Comparison of ENCODE assay signal across 9 cellular contexts in the genomic region with DNA sequence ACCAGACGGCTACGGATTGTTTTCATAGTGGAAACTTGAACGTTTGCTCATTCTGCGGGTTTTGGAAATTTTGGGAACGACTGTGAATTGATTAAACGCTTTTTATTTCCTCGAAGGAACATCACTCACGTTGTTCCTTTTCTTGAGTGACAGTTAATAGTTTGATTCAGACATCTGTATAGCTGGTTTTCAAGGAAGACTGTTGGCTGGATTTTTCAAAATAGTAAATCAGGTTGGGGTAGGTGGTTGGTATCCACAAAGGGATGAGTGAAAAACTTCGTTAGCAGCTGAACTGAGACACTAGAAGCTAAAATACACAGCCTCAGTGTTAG. TPM values are rescaled to one million over a fixed set of nuclear protein-coding genes. Genes with fewer than 3 reads are reported as not detected.
DNase-seq lines count a peak whose midpoint lies in the region; ATAC-seq and TF ChIP-seq lines count a peak whose summit lies in the region.
"Had no signal": no experiment of that assay in that cellular context is flagged by ENCODE, and none has a peak within 500 bp of the region (broad histone marks: within the 10 kb centered on the region; RNA-seq: fewer than 3 reads in every experiment).

No MANE protein-coding gene starts in this region.

- H3K9ac ChIP-seq in mesenchymal stem cell (ENCODE audit: low read length): peak overlapping the region; percentile 93

- in situ Hi-C loops in brain microvascular endothelial cell (cut with HindIII; ENCODE audit: low pct_ligation_motif_present, low sequenced_read_pairs): no loop called here

- H4K91ac ChIP-seq in mesenchymal stem cell (ENCODE audit: low read length): no peak overlapping the region

- no peak overlapping the region for H4K8ac ChIP-seq in mesenchymal stem cell (ENCODE audit: low read length)

- no peak overlapping the region for H3K23ac ChIP-seq in mesenchymal stem cell (ENCODE audit: low read length in 2 of 2)

- peaks cover 2% of the 10 kb centered on the region for H3K79me1 ChIP-seq in mesenchymal stem cell (replicated peaks; ENCODE audit: low read length, poor library complexity, severe bottlenecking)

- H3K4me1 ChIP-seq in mesenchymal stem cell (ENCODE audit: control insufficient read depth, insufficient read depth, low read depth, low read length) (peaks cover 10% of the 10 kb centered on the region), upper lobe of right lung (peaks cover 52% of the 10 kb centered on the region)

- H3K4me3 ChIP-seq in brain microvascular endothelial cell (ENCODE audit: low read depth, low read length): peak overlapping the region; percentile 67
- H3K4me3 ChIP-seq in mesenchymal stem cell (ENCODE audit: insufficient read depth in 1 of 2, low read depth in 1 of 2, low read length in 2 of 2): peak overlapping the region; percentile 89 to 96
- peak overlapping the region; percentile 87 for H3K4me3 ChIP-seq in upper lobe of right lung

- H2BK120ac ChIP-seq in mesenchymal stem cell (ENCODE audit: low read depth, low read length): peak overlapping the region; percentile 95

- H3K36me3 Mint-ChIP-seq in activated naive CD4-positive, alpha-beta T cell treated with anti-CD3 and anti-CD28 coated beads, Interleukin-2, amount 50 U/mL, for 24 hours: no peaks in the 10 kb centered on the region

- H3K18ac ChIP-seq in mesenchymal stem cell (ENCODE audit: low read depth in 1 of 2, low read length in 2 of 2): peak overlapping the region; percentile 85 to 98

- H2AFZ ChIP-seq in mesenchymal stem cell (ENCODE audit: low read depth, low read length): no peak overlapping the region

- 7% methylated on average over 9 of the region's 9 CpGs for WGBS in mesenchymal stem cell

- no peak overlapping the region for H2BK12ac ChIP-seq in mesenchymal stem cell (ENCODE audit: low read length in 2 of 2)

- DNase-seq in activated naive CD4-positive, alpha-beta T cell treated with anti-CD3 and anti-CD28 coated beads, Interleukin-2, amount 50 U/mL, for 16 hours: no peak
- no peak for DNase-seq in brain microvascular endothelial cell
- DNase-seq in mesenchymal stem cell: no peak
- no peak for DNase-seq in upper lobe of right lung
- DNase-seq in NCI-H2196 treated with DMSO at 0.1 percent for 48 hours (lab: John Stamatoyannopoulos, UW; ENCODE audit: unreplicated experiment): no peak
- DNase-seq in AG20443 (ENCODE audit: low spot score): no peak
- DNase-seq: NCI-H1092 treated with DMSO at 0.1 percent for 48 hours had no signal

- H3K4me3 Mint-ChIP-seq in activated naive CD4-positive, alpha-beta T cell treated with anti-CD3 and anti-CD28 coated beads, Interleukin-2, amount 50 U/mL, for 24 hours: peak overlapping the region; percentile 91

- no peak overlapping the region for H2BK15ac ChIP-seq in mesenchymal stem cell (ENCODE audit: low read depth, poor library complexity, severe bottlenecking)

- H3K27ac ChIP-seq in brain microvascular endothelial cell (peak overlapping the region; percentile 95), mesenchymal stem cell (ENCODE audit: low read length, poor library complexity, severe bottlenecking) (peak overlapping the region; percentile 50), upper lobe of right lung (peak overlapping the region; percentile 94)

- no peak overlapping the region for H3K14ac ChIP-seq in mesenchymal stem cell (ENCODE audit: low read length in 2 of 2)

- peak overlapping the region; percentile 95 to 98 for H3K4ac ChIP-seq in mesenchymal stem cell (ENCODE audit: low read depth in 1 of 2, low read length in 2 of 2)

- H3K36me3 ChIP-seq in brain microvascular endothelial cell (replicated peaks): no peaks in the 10 kb centered on the region
- H3K36me3 ChIP-seq in mesenchymal stem cell (ENCODE audit: control insufficient read depth in 1 of 2, insufficient read depth in 2 of 2, low read depth in 1 of 2, low read length in 2 of 2): peaks cover 0 to 3% of the 10 kb centered on the region in 2 experiments
- no peaks in the 10 kb centered on the region for H3K36me3 ChIP-seq in upper lobe of right lung

- TF ChIP-seq CTCF in brain microvascular endothelial cell (IDR thresholded peaks at IDR 0.05; ENCODE audit: low read depth, low read length, missing control alignments) (no peak), upper lobe of right lung (IDR thresholded peaks at IDR 0.05) (no peak)

- H3K9me3 Mint-ChIP-seq in activated naive CD4-positive, alpha-beta T cell treated with anti-CD3 and anti-CD28 coated beads, Interleukin-2, amount 50 U/mL, for 24 hours: no peaks in the 10 kb centered on the region

- H2AK5ac ChIP-seq in mesenchymal stem cell (ENCODE audit: low read length, severe bottlenecking): no peak overlapping the region

- H3K9me3 ChIP-seq in mesenchymal stem cell (ENCODE audit: control insufficient read depth, low read length) (no peaks in the 10 kb centered on the region), upper lobe of right lung (no peaks in the 10 kb centered on the region)

- H3K4me2 ChIP-seq in mesenchymal stem cell (ENCODE audit: low read length, poor library complexity, severe bottlenecking): peak overlapping the region; percentile 85

- intact Hi-C loops in upper lobe of right lung (cut with DNase I): no loop called here

- H3K27ac Mint-ChIP-seq in activated naive CD4-positive, alpha-beta T cell treated with anti-CD3 and anti-CD28 coated beads, Interleukin-2, amount 50 U/mL, for 24 hours: peak overlapping the region; percentile 85

- peak overlapping the region; percentile 94 for H2BK5ac ChIP-seq in mesenchymal stem cell (ENCODE audit: low read depth, low read length, poor library complexity, severe bottlenecking)

- no peaks in the 10 kb centered on the region for H3K27me3 Mint-ChIP-seq in activated naive CD4-positive, alpha-beta T cell treated with anti-CD3 and anti-CD28 coated beads, Interleukin-2, amount 50 U/mL, for 24 hours

- H3K4me1 Mint-ChIP-seq in activated naive CD4-positive, alpha-beta T cell treated with anti-CD3 and anti-CD28 coated beads, Interleukin-2, amount 50 U/mL, for 24 hours: peaks cover 70% of the 10 kb centered on the region

- H3K27me3 ChIP-seq in brain microvascular endothelial cell (replicated peaks) (no peaks in the 10 kb centered on the region), mesenchymal stem cell (ENCODE audit: control insufficient read depth in 1 of 2, insufficient read depth in 1 of 2, low read length in 2 of 2) (no peaks in the 10 kb centered on the region), upper lobe of right lung (no peaks in the 10 kb centered on the region)

- no peak for ATAC-seq in upper lobe of right lung
- ATAC-seq in HG03135 (IDR thresholded peaks at IDR 0.05; ENCODE audit: unreplicated experiment): no peak

RNA-seq across cellular contexts. Expression of a gene that starts 1.1 kb away (rescaled TPM):
- 55.8 TPM for polyA plus RNA-seq in mesenchymal stem cell (2013, experiment 1 of 2)
- polyA plus RNA-seq in mesenchymal stem cell (2013, experiment 2 of 2): 57.6 TPM
- 72.0 TPM for total RNA-seq in upper lobe of right lung
